8 cellular contexts compared by ENCODE assay signal in the genomic region with DNA sequence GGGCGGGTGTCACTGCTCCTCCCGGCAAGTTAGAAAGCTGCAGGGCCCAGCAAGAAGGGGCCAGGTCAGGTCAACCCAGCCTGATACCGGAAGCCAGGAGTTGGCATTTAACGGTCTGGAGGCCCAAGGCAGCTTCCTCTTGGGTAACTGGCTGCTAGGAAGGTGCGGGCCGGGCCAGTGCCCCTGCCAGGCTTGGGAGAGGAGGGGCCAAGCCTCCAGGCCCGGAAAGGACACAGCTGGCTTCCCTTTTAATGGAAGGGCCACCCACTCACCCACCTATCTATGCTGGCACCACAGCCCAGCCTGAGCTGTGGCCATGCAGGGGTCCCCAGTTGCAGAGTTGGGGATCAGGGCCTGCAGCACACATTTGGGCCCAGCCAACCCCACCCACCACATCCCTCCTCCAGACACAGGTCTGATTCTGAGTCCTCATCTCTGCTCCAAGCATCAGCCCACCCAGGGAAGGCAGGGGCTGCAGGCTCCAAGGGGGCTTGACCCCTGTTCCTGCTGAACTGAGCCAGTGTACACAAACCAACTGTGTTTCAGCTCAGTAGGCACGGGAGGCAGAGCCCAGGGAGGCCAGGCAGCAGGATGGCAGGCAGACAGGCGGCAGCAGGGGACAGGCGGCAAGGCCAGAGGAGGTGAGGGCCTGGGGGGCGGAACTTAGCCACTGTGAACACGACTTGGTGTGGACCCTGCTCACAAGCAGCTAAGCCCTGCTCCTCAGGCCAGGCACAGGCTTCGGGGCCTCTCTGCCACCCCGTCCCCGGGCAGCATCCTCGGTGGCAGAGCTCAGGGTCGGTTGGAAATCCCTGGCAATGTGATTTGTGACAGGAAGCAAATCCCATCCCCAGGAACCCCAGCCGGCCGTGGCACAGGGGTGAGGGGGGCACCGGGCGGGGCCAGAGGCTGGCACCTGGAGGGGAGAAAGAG. TPM values are rescaled to one million over a fixed set of nuclear protein-coding genes. Genes with fewer than 3 reads are reported as not detected.
A peak's percentile ranks its signal among the peaks of the same experiment; 100 is the strongest.
DNase-seq lines count a peak whose midpoint lies in the region; ATAC-seq, FAIRE-seq and TF ChIP-seq lines count a peak whose summit lies in the region.

No MANE protein-coding gene starts in this region.

- H3K9me3 Mint-ChIP-seq in CD4-positive, alpha-beta T cell, result no peaks in the 10 kb centered on the region
- no peaks in the 10 kb centered on the region for H3K9me3 Mint-ChIP-seq in natural killer cell treated with Interleukin-12 subunit alpha and Interleukin-12 subunit beta and Interleukin-15 and Interleukin-18, amount 100 ng/mL, for 72 hours

- peak overlapping the region; percentile 99 for H3K27ac Mint-ChIP-seq in CD4-positive, alpha-beta T cell
- peak overlapping the region; percentile 98 to 100 for H3K27ac Mint-ChIP-seq in natural killer cell treated with Interleukin-12 subunit alpha and Interleukin-12 subunit beta and Interleukin-15 and Interleukin-18, amount 100 ng/mL, for 72 hours

- TF ChIP-seq CTCF in CD4-positive, alpha-beta T cell (IDR thresholded peaks at IDR 0.05), result no peak

- H3K9me3 ChIP-seq in CD4-positive, alpha-beta T cell (ENCODE audit: control insufficient read depth, low read length), result no peaks in the 10 kb centered on the region
- H3K9me3 ChIP-seq in NT2/D1 (ENCODE audit: insufficient read depth, low read length), result no peaks in the 10 kb centered on the region

- peak in 2 of 10 experiments; percentile 23 to 52 for DNase-seq in CD4-positive, alpha-beta T cell
- DNase-seq in NT2/D1 (ENCODE audit: low read depth, low spot score) (no peak), RCC 7860 (ENCODE audit: low spot score) (no peak), T-helper 9 cell (no peak), DMS153 treated with DMSO at 0.1 percent for 48 hours (lab: John Stamatoyannopoulos, UW; ENCODE audit: unreplicated experiment) (no peak), ACHN (no peak)
- DNase-seq in natural killer cell treated with Interleukin-12 subunit alpha and Interleukin-12 subunit beta and Interleukin-15 and Interleukin-18, amount 100 ng/mL, for 72 hours (ENCODE audit: low spot score), result peak; percentile 72

- peaks cover 64% of the 10 kb centered on the region for H3K36me3 ChIP-seq in NT2/D1 (ENCODE audit: insufficient read depth, insufficient read length, low read length)

- peaks cover 62% of the 10 kb centered on the region for H3K4me1 Mint-ChIP-seq in CD4-positive, alpha-beta T cell (ENCODE audit: low read depth)
- peaks cover 45 to 47% of the 10 kb centered on the region in 2 donors for H3K4me1 Mint-ChIP-seq in natural killer cell treated with Interleukin-12 subunit alpha and Interleukin-12 subunit beta and Interleukin-15 and Interleukin-18, amount 100 ng/mL, for 72 hours (ENCODE audit: low read depth in 2 of 2)

- peak overlapping the region; percentile 97 for H3K27ac ChIP-seq in CD4-positive, alpha-beta T cell (ENCODE audit: low read depth, low read length)
- H3K27ac ChIP-seq in cingulate gyrus (ENCODE audit: low read depth, low read length), result peak overlapping the region; percentile 75

- in situ Hi-C loops in ACHN (cut with HindIII; ENCODE audit: low pct_ligation_motif_present, low pct_unique_long_range_greater_than_20kb, low sequenced_read_pairs), result no loop called here

- no peak for FAIRE-seq in RCC 7860 (lab: Jason Lieb, UNC)

- H3K27me3 ChIP-seq in CD4-positive, alpha-beta T cell (ENCODE audit: control insufficient read depth, insufficient read depth, low read length), result no peaks in the 10 kb centered on the region
- no peaks in the 10 kb centered on the region for H3K27me3 ChIP-seq in NT2/D1 (ENCODE audit: insufficient read depth, insufficient read length)

- POLR2A ChIA-PET in CD4-positive, alpha-beta T cell (lab: Charles Lee), result interaction anchor here (0.5 to 3.1 kb wide), 19 partner anchors 8 to 1315 kb away, joined by 3 to 48 read pairs (median 4); partner anchors contain the start of genes ASF1B, C19orf53, DCAF15 and IL27RA

- H3K9ac ChIP-seq in NT2/D1 (ENCODE audit: insufficient read length, low read depth), result peak overlapping the region; percentile 42

- CTCF ChIA-PET in CD4-positive, alpha-beta T cell (lab: Charles Lee), result interaction anchor here (0.6 to 4.6 kb wide), 9 partner anchors 10 to 301 kb away, joined by 3 to 44 read pairs (median 4); partner anchors contain the start of genes ASF1B and C19orf53

- no peak overlapping the region for H3K4me3 ChIP-seq in NT2/D1 (ENCODE audit: insufficient read length, low read depth)

- ATAC-seq in CD4-positive, alpha-beta T cell (ENCODE audit: poor library complexity), result no peak
- ATAC-seq in natural killer cell treated with Interleukin-12 subunit alpha and Interleukin-12 subunit beta and Interleukin-15 and Interleukin-18, amount 100 ng/mL, for 72 hours, result no peak

- H3K27me3 Mint-ChIP-seq in CD4-positive, alpha-beta T cell, result no peaks in the 10 kb centered on the region
- H3K27me3 Mint-ChIP-seq in natural killer cell treated with Interleukin-12 subunit alpha and Interleukin-12 subunit beta and Interleukin-15 and Interleukin-18, amount 100 ng/mL, for 72 hours, result no peaks in the 10 kb centered on the region

- intact Hi-C loops in CD4-positive, alpha-beta T cell (cut with DNase I, micrococcal nuclease), result no loop called here

- H3K36me3 Mint-ChIP-seq in CD4-positive, alpha-beta T cell (ENCODE audit: low read depth), result peaks cover 26% of the 10 kb centered on the region
- H3K36me3 Mint-ChIP-seq in natural killer cell treated with Interleukin-12 subunit alpha and Interleukin-12 subunit beta and Interleukin-15 and Interleukin-18, amount 100 ng/mL, for 72 hours, result no peaks in the 10 kb centered on the region

- peaks cover 27% of the 10 kb centered on the region for H3K4me1 ChIP-seq in NT2/D1 (ENCODE audit: insufficient read depth, insufficient read length)

- H3K4me3 Mint-ChIP-seq in CD4-positive, alpha-beta T cell, result peak overlapping the region; percentile 87
- H3K4me3 Mint-ChIP-seq in natural killer cell treated with Interleukin-12 subunit alpha and Interleukin-12 subunit beta and Interleukin-15 and Interleukin-18, amount 100 ng/mL, for 72 hours, result peak overlapping the region; percentile 87

RNA-seq across cellular contexts. Expression of gene ZSWIM4, which starts 40.8 kb away (rescaled TPM):
- total RNA-seq in CD4-positive, alpha-beta T cell, result 1 to 10 TPM; 3.5 to 3.8 TPM
- total RNA-seq in natural killer cell treated with Interleukin-12 subunit alpha and Interleukin-12 subunit beta and Interleukin-15 and Interleukin-18, amount 100 ng/mL, for 72 hours, result 1 to 10 TPM; 8.3 to 9.7 TPM

RNA-seq across cellular contexts. Expression of gene NANOS3, which starts 40.9 kb away (rescaled TPM):
- under 1 TPM in 1 of 2 experiments, not detected in 1; 0.87 TPM for total RNA-seq in CD4-positive, alpha-beta T cell
- under 1 TPM in 1 of 2 donors, not detected in 1; 0.95 TPM for total RNA-seq in natural killer cell treated with Interleukin-12 subunit alpha and Interleukin-12 subunit beta and Interleukin-15 and Interleukin-18, amount 100 ng/mL, for 72 hours
